Comparison of ENCODE assay signal across 24 cellular contexts in genomic region chr17:11823862-11824261, GRCh38.
"Had no signal": no experiment of that assay in that cellular context is flagged by ENCODE, and none has a peak within 500 bp of the region (broad histone marks: within the 10 kb centered on the region; RNA-seq: fewer than 3 reads in every experiment).

No MANE protein-coding gene starts in this region.

- H3K27ac ChIP-seq: epithelial cell of prostate, esophagus squamous epithelium, neural progenitor cell, parathyroid adenoma, thoracic aorta, tibial nerve, upper lobe of left lung had no signal

- H3K27me3 ChIP-seq: dorsolateral prefrontal cortex, esophagus squamous epithelium, neural progenitor cell, tibial nerve, upper lobe of left lung had no signal

- DNase-seq: dorsolateral prefrontal cortex; effector CD8-positive, alpha-beta T cell; endodermal cell; esophagus squamous epithelium; foreskin melanocyte; head of caudate nucleus; mesenchymal stem cell; mucosa of descending colon; naive thymus-derived CD4-positive, alpha-beta T cell; right cardiac atrium; small intestine; stimulated activated CD4-positive, alpha-beta T cell treated with anti-CD3 and anti-CD28 coated beads, Interleukin-15, amount 100 ng/mL, for 24 hours; stimulated activated CD4-positive, alpha-beta T cell treated with anti-CD3 and anti-CD28 coated beads, Interleukin-2, amount 100 ng/mL, for 48 hours; stimulated activated naive B cell treated with anti-CD40 and anti-IgM and Interleukin-4, amounts not matched to agents 10 μg/mL and 1 μg/mL and 100 μg/mL, for 72 hours; upper lobe of left lung had no signal

- H3K27me3 Mint-ChIP-seq: stimulated activated naive CD8-positive, alpha-beta T cell treated with anti-CD3 and anti-CD28 coated beads, Interleukin-15, Interleukin-2, amounts not matched to agents 100 ng/mL and 50 ng/mL, for 24 hours had no signal

- H3K4me3 Mint-ChIP-seq: endodermal cell; mesothelial cell of epicardium; naive thymus-derived CD4-positive, alpha-beta T cell; neural progenitor cell; stimulated activated naive B cell treated with anti-CD40 and anti-IgM and Interleukin-4, amounts not matched to agents 10 μg/mL and 1 μg/mL and 100 μg/mL, for 72 hours; stimulated activated naive CD8-positive, alpha-beta T cell treated with anti-CD3 and anti-CD28 coated beads, Interleukin-15, Interleukin-2, amounts not matched to agents 100 ng/mL and 50 ng/mL, for 24 hours had no signal

- H3K9me3 ChIP-seq: esophagus squamous epithelium, mucosa of descending colon, thoracic aorta, tibial nerve, upper lobe of left lung had no signal

- H3K4me2 ChIP-seq: neural progenitor cell had no signal

- H3K4me1 ChIP-seq: esophagus squamous epithelium, neural progenitor cell, parathyroid adenoma, tibial nerve, upper lobe of left lung had no signal

- H3K4me1 Mint-ChIP-seq: endodermal cell; mesothelial cell of epicardium; naive thymus-derived CD4-positive, alpha-beta T cell; stimulated activated naive B cell treated with anti-CD40 and anti-IgM and Interleukin-4, amounts not matched to agents 10 μg/mL and 1 μg/mL and 100 μg/mL, for 72 hours had no signal

- H2AFZ ChIP-seq: neural progenitor cell, parathyroid adenoma had no signal

- H3K9me3 Mint-ChIP-seq: endodermal cell, nephron, neural progenitor cell had no signal

- H3K27ac Mint-ChIP-seq: endodermal cell; mesothelial cell of epicardium; naive thymus-derived CD4-positive, alpha-beta T cell; nephron; neural progenitor cell; progenitor cell of endocrine pancreas; stimulated activated naive B cell treated with anti-CD40 and anti-IgM and Interleukin-4, amounts not matched to agents 10 μg/mL and 1 μg/mL and 100 μg/mL, for 72 hours; stimulated activated naive CD8-positive, alpha-beta T cell treated with anti-CD3 and anti-CD28 coated beads, Interleukin-15, Interleukin-2, amounts not matched to agents 100 ng/mL and 50 ng/mL, for 24 hours had no signal

- H3K4me3 ChIP-seq: dorsolateral prefrontal cortex, esophagus squamous epithelium, mucosa of descending colon, neural progenitor cell, thoracic aorta, tibial nerve, upper lobe of left lung had no signal

- H3K36me3 Mint-ChIP-seq: mesothelial cell of epicardium; neural progenitor cell; stimulated activated naive B cell treated with anti-CD40 and anti-IgM and Interleukin-4, amounts not matched to agents 10 μg/mL and 1 μg/mL and 100 μg/mL, for 72 hours had no signal

- H3K79me2 ChIP-seq: parathyroid adenoma had no signal

- H3K9ac ChIP-seq: neural progenitor cell, parathyroid adenoma had no signal

- H3K36me3 ChIP-seq: esophagus squamous epithelium, neural progenitor cell, thoracic aorta, tibial nerve, upper lobe of left lung had no signal
